In genomic region chr3:65245133-65246076, GRCh38 we compare ENCODE assay signal across 11 cellular contexts.
DNase-seq lines count a peak whose midpoint lies in the region; ATAC-seq and TF ChIP-seq lines count a peak whose summit lies in the region.
"Had no signal": no experiment of that assay in that cellular context is flagged by ENCODE, and none has a peak within 500 bp of the region (broad histone marks: within the 10 kb centered on the region; RNA-seq: fewer than 3 reads in every experiment).

No MANE protein-coding gene starts in this region.

- H3K4me3 ChIP-seq in Panc1 (ENCODE audit: low read depth in 2 of 2, low read length in 2 of 2) (no peak overlapping the region), epithelial cell of proximal tubule (ENCODE audit: low read depth, low read length) (no peak overlapping the region), neural progenitor cell (no peak overlapping the region)

- H3K79me2 ChIP-seq in neural progenitor cell (ENCODE audit: low read depth): no peaks in the 10 kb centered on the region

- H3K27me3 Mint-ChIP-seq in neural progenitor cell (ENCODE audit: insufficient read depth, low read depth): no peaks in the 10 kb centered on the region
- H3K27me3 Mint-ChIP-seq: activated CD4-positive, alpha-beta T cell treated with anti-CD3 and anti-CD28 coated beads, Interleukin-2, amount 10 ng/mL, durations not matched to agents 24 days and 14 days had no signal

- in situ Hi-C loops in Panc1 (cut with HindIII; ENCODE audit: low pct_unique_long_range_greater_than_20kb, low sequenced_read_pairs): no loop called here

- CTCF ChIA-PET in Panc1 (lab: Charles Lee): no interaction called here

- no peaks in the 10 kb centered on the region for H3K36me3 Mint-ChIP-seq in neural progenitor cell

- no peaks in the 10 kb centered on the region for H3K9me3 ChIP-seq in Panc1 (ENCODE audit: control insufficient read depth, insufficient read depth, low read depth, low read length)
- no peaks in the 10 kb centered on the region for H3K9me3 ChIP-seq in neural progenitor cell (ENCODE audit: low read depth)

- no TSS peak for BruUV-seq in Panc1 (replicated peaks; lab: Mats Ljungman, UMichigan)

- POLR2A ChIA-PET in Panc1 (lab: Charles Lee): no interaction called here

- peak; percentile 12 for DNase-seq in Ammon's horn (ENCODE audit: low spot score)
- no peak for DNase-seq in Panc1 (ENCODE audit: low read depth, low spot score)
- DNase-seq in epithelial cell of proximal tubule (ENCODE audit: low read depth): no peak
- no peak for DNase-seq in neural progenitor cell (ENCODE audit: low spot score)
- DNase-seq in NCI-H1048 (lab: John Stamatoyannopoulos, UW): no peak
- no peak for DNase-seq in iPS-NIHi7 (ENCODE audit: extremely low spot score)
- no peak for DNase-seq in activated naive CD4-positive, alpha-beta T cell treated with Interleukin-2 at 50 U/mL for 16 hours
- no peak for DNase-seq in occipital lobe (lab: John Stamatoyannopoulos, UW)
- DNase-seq: activated CD4-positive, alpha-beta T cell treated with anti-CD3 and anti-CD28 coated beads, Interleukin-2, amount 10 ng/mL, durations not matched to agents 24 days and 14 days; stimulated activated CD4-positive, alpha-beta T cell treated with anti-CD3 and anti-CD28 coated beads, Interleukin-4, amount 100 ng/mL, for 4 hours had no signal

- H3K4me3 Mint-ChIP-seq in neural progenitor cell: no peak overlapping the region
- H3K4me3 Mint-ChIP-seq: activated CD4-positive, alpha-beta T cell treated with anti-CD3 and anti-CD28 coated beads, Interleukin-2, amount 10 ng/mL, durations not matched to agents 24 days and 14 days had no signal

- no peak overlapping the region for H3K27ac ChIP-seq in Panc1 (ENCODE audit: low read length)
- H3K27ac ChIP-seq in neural progenitor cell: no peak overlapping the region
- H3K27ac ChIP-seq: KMS-11 had no signal

- H3K36me3 ChIP-seq in Panc1 (ENCODE audit: control insufficient read depth, insufficient read depth, low read length) (no peaks in the 10 kb centered on the region), neural progenitor cell (no peaks in the 10 kb centered on the region)

- no peak for ATAC-seq in Panc1

- no peak overlapping the region for H2AFZ ChIP-seq in neural progenitor cell (replicated peaks)

- intact Hi-C loops in Panc1 (cut with micrococcal nuclease; ENCODE audit: unreplicated experiment): no loop called here

- H3K4me2 ChIP-seq in neural progenitor cell: no peak overlapping the region
- H3K4me2 ChIP-seq: KMS-11 had no signal

- no peak overlapping the region for H3K9ac ChIP-seq in neural progenitor cell
- H3K9ac ChIP-seq: KMS-11 had no signal

- no peaks in the 10 kb centered on the region for H3F3A ChIP-seq in neural progenitor cell (ENCODE audit: low read depth)

- H3K9me3 Mint-ChIP-seq in neural progenitor cell: no peaks in the 10 kb centered on the region
- H3K9me3 Mint-ChIP-seq: activated CD4-positive, alpha-beta T cell treated with anti-CD3 and anti-CD28 coated beads, Interleukin-2, amount 10 ng/mL, durations not matched to agents 24 days and 14 days had no signal

- no peaks in the 10 kb centered on the region for H4K20me1 ChIP-seq in neural progenitor cell (ENCODE audit: low read depth)

- peaks cover 18% of the 10 kb centered on the region for H3K4me1 Mint-ChIP-seq in neural progenitor cell
- H3K4me1 Mint-ChIP-seq: activated CD4-positive, alpha-beta T cell treated with anti-CD3 and anti-CD28 coated beads, Interleukin-2, amount 10 ng/mL, durations not matched to agents 24 days and 14 days had no signal

- no peak overlapping the region for H3K27ac Mint-ChIP-seq in neural progenitor cell
- H3K27ac Mint-ChIP-seq: activated CD4-positive, alpha-beta T cell treated with anti-CD3 and anti-CD28 coated beads, Interleukin-2, amount 10 ng/mL, durations not matched to agents 24 days and 14 days had no signal

- no peaks in the 10 kb centered on the region for H3K27me3 ChIP-seq in Panc1 (ENCODE audit: control insufficient read depth, insufficient read depth, low read length)
- no peaks in the 10 kb centered on the region for H3K27me3 ChIP-seq in neural progenitor cell

- TF ChIP-seq CTCF in Panc1 (IDR thresholded peaks at IDR 0.05) (peak; percentile 12; the same call in 1 of the 2 replicates), epithelial cell of proximal tubule (conservative IDR thresholded peaks at IDR 0.05; ENCODE audit: low read depth, low read length) (peak; percentile 60), neural progenitor cell (IDR thresholded peaks at IDR 0.05) (peak; percentile 39)

- H3K4me1 ChIP-seq in Panc1 (ENCODE audit: control insufficient read depth, insufficient read depth, low read length): no peaks in the 10 kb centered on the region
- H3K4me1 ChIP-seq in neural progenitor cell: no peaks in the 10 kb centered on the region
